1 cellular context compared by ENCODE assay signal in genomic region chr20:18466574-18466893, GRCh38.
A peak's percentile ranks its signal among the peaks of the same experiment; 100 is the strongest.
TF ChIP-seq lines count a peak whose summit lies in the region.

No MANE protein-coding gene starts in this region.

TF ChIP-seq in HepG2, 621 proteins besides CTCF, POLR2A, EP300 and RAD21 (continued from another document):
- peak in 1 of 2 experiments; percentile 51; a peak in 1 of 4 replicates for TF ChIP-seq REST (IDR thresholded peaks at IDR 0.05; ENCODE audit: borderline replicate concordance in 1 of 2, low read depth in 1 of 2, low read length in 2 of 2)
- TF ChIP-seq ZNF446 (CRISPR knock-in tag; IDR thresholded peaks at IDR 0.05), result no peak
- peak; percentile 68 for TF ChIP-seq NR2C2 (CRISPR knock-in tag; IDR thresholded peaks at IDR 0.05; ENCODE audit: borderline replicate concordance)
- no peak for TF ChIP-seq ZNF556 (CRISPR knock-in tag; IDR thresholded peaks at IDR 0.05; ENCODE audit: borderline replicate concordance)
- TF ChIP-seq RFX3 (CRISPR knock-in tag; IDR thresholded peaks at IDR 0.05), result no peak
- peak; percentile 62 for TF ChIP-seq POLR2G (IDR thresholded peaks at IDR 0.05; ENCODE audit: low read depth, low read length)
- no peak for TF ChIP-seq THAP8 (CRISPR knock-in tag; IDR thresholded peaks at IDR 0.05; ENCODE audit: borderline replicate concordance)
- no peak for TF ChIP-seq ZNF776 (CRISPR knock-in tag; IDR thresholded peaks at IDR 0.05)
- no peak for TF ChIP-seq E2F1 (CRISPR knock-in tag; IDR thresholded peaks at IDR 0.05)
- TF ChIP-seq ASH2L (IDR thresholded peaks at IDR 0.05; ENCODE audit: insufficient read length, low read depth, low read length), result no peak
- peak; percentile 0; the same call in 1 of the 2 replicates for TF ChIP-seq ATF7-NPFF (CRISPR knock-in tag; IDR thresholded peaks at IDR 0.05; ENCODE audit: low read depth)
- no peak for TF ChIP-seq BCLAF1 (IDR thresholded peaks at IDR 0.05)
- 0 out of 2 replicates have a peak, but pooled peaks have one; percentile 10 for TF ChIP-seq MXD1 (CRISPR knock-in tag; IDR thresholded peaks at IDR 0.05)
- 0 out of 2 replicates have a peak, but pooled peaks have one; percentile 18 for TF ChIP-seq STAT6 (CRISPR knock-in tag; IDR thresholded peaks at IDR 0.05; ENCODE audit: borderline replicate concordance)
- TF ChIP-seq PAX8 (CRISPR knock-in tag; IDR thresholded peaks at IDR 0.05; ENCODE audit: borderline replicate concordance), result 0 out of 2 replicates have a peak, but pooled peaks have one; percentile 54
- TF ChIP-seq ZNF318 (CRISPR knock-in tag; IDR thresholded peaks at IDR 0.05), result 0 out of 2 replicates have a peak, but pooled peaks have one; percentile 70
- TF ChIP-seq ZNF558 (CRISPR knock-in tag; IDR thresholded peaks at IDR 0.05; ENCODE audit: borderline replicate concordance), result no peak
- TF ChIP-seq ZNF670 (CRISPR knock-in tag; IDR thresholded peaks at IDR 0.05; ENCODE audit: borderline replicate concordance), result no peak
- TF ChIP-seq ZSCAN29 (CRISPR knock-in tag; conservative IDR thresholded peaks at IDR 0.05), result 0 out of 2 replicates have a peak, but pooled peaks have one; percentile 61
- peak; percentile 74 for TF ChIP-seq POLR2AphosphoS5 (IDR thresholded peaks at IDR 0.05; ENCODE audit: low read depth, low read length)
TF ChIP-seq in HepG2: peak in this region for 34.
